ENCODE assay signal across 27 cellular contexts in the genomic region with DNA sequence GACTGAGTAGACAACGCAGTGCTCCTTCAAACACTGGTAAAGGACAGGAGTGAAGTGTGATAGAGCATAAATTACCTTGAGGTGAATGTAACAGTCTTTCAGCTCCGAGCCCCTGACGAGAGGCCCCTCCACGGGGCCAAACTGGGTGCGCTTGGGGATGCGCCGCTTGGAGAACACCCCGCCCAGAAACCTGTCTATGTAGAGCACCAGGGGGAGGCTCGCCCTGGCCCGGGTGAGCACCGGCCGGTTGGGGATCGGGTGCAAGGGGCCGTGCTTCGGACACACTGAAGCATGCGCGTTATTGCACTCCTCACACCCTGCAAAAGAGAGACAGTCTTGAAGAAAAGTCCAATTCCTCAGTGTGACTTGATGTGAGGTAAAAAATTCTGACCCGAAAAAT. TPM values are rescaled to one million over a fixed set of nuclear protein-coding genes. Genes with fewer than 3 reads are reported as not detected.
DNase-seq lines count a peak whose midpoint lies in the region; ATAC-seq, FAIRE-seq and TF ChIP-seq lines count a peak whose summit lies in the region.
"Had no signal": no experiment of that assay in that cellular context is flagged by ENCODE, and none has a peak within 500 bp of the region (broad histone marks: within the 10 kb centered on the region; RNA-seq: fewer than 3 reads in every experiment).

No MANE protein-coding gene starts in this region.

- H3K4me1 Mint-ChIP-seq in WTC11, result peaks cover 35% of the 10 kb centered on the region
- H3K4me1 Mint-ChIP-seq: CD4-positive, alpha-beta memory T cell; CD8-positive, alpha-beta memory T cell had no signal

- no peaks in the 10 kb centered on the region for H3K9me3 Mint-ChIP-seq in WTC11
- H3K9me3 Mint-ChIP-seq: CD14-positive monocyte; CD4-positive, alpha-beta memory T cell; CD8-positive, alpha-beta memory T cell had no signal

- DNase-seq in OCI-LY7 (ENCODE audit: low spot score) (no peak), WTC11 (ENCODE audit: low spot score) (no peak), D721Med (ENCODE audit: insufficient read length, low spot score) (no peak), globus pallidus (ENCODE audit: low spot score) (no peak), NCI-H526 (lab: John Stamatoyannopoulos, UW) (no peak)
- DNase-seq: 8988T; ACHN; BE2C; C1 segment of cervical spinal cord; Calu3; CD4-positive, alpha-beta memory T cell; CD4-positive, CD25-positive, alpha-beta regulatory T cell; CD8-positive, alpha-beta memory T cell; COR-L47; DMS 273 treated with DMSO at 0.1 percent for 48 hours; DMS153; DMS53; DMS79; DND-41; GF-D8 had no signal

- intact Hi-C loops in OCI-LY7 (cut with micrococcal nuclease; ENCODE audit: unreplicated experiment), result loop anchor here (5.0 kb wide), 1 partner anchor 238 kb away; no protein-coding TSS in a partner anchor

- H3K79me2 ChIP-seq in DOHH2 (ENCODE audit: control insufficient read depth, low read length) (peaks cover 74% of the 10 kb centered on the region), OCI-LY7 (ENCODE audit: insufficient read depth, low read depth, low read length) (peaks cover 77% of the 10 kb centered on the region)

- BruUV-seq in OCI-LY7 (replicated peaks; lab: Mats Ljungman, UMichigan), result no TSS peak

- H3K9me2 ChIP-seq in DOHH2 (replicated peaks; ENCODE audit: control insufficient read depth, low read length) (no peaks in the 10 kb centered on the region), OCI-LY7 (ENCODE audit: insufficient read depth, low read length) (no peaks in the 10 kb centered on the region)

- peaks cover 30% of the 10 kb centered on the region for H3K36me3 Mint-ChIP-seq in WTC11

- H4K20me1 ChIP-seq in DOHH2 (ENCODE audit: control insufficient read depth, insufficient read depth, low read depth, low read length), result no peaks in the 10 kb centered on the region
- no peaks in the 10 kb centered on the region for H4K20me1 ChIP-seq in OCI-LY7 (ENCODE audit: insufficient read depth, low read length)
- H4K20me1 ChIP-seq: BLaER1 had no signal

- POLR2A ChIA-PET in OCI-LY7 (lab: Charles Lee) (no interaction called here), WTC11 (lab: Charles Lee) (no interaction called here)

- no peak for FAIRE-seq in D721Med (lab: Jason Lieb, UNC)
- FAIRE-seq: A204.1, G401.6, GM12891, GM18507 had no signal

- peak overlapping the region; percentile 89 for H3K4me2 ChIP-seq in DOHH2 (ENCODE audit: low read length)
- peak overlapping the region; percentile 78 for H3K4me2 ChIP-seq in OCI-LY7 (ENCODE audit: low read length)
- H3K4me2 ChIP-seq: BLaER1 had no signal

- H3K36me3 ChIP-seq in DOHH2 (ENCODE audit: control insufficient read depth, low read length) (peaks cover 65% of the 10 kb centered on the region), OCI-LY7 (ENCODE audit: insufficient read depth, low read length) (peaks cover 60% of the 10 kb centered on the region)

- ATAC-seq in WTC11, result no peak

- H3K4me3 ChIP-seq in DOHH2 (ENCODE audit: low read length), result peak overlapping the region; percentile 85
- H3K4me3 ChIP-seq in OCI-LY7 (ENCODE audit: low read depth, low read length, poor library complexity, severe bottlenecking), result peak overlapping the region; percentile 81
- H3K4me3 ChIP-seq: BLaER1 had no signal

- H3F3A ChIP-seq in DOHH2 (ENCODE audit: control insufficient read depth, insufficient read depth), result peaks cover 23% of the 10 kb centered on the region

- H2AFZ ChIP-seq in OCI-LY7 (ENCODE audit: low read length), result no peak overlapping the region

- H3K9me3 ChIP-seq in DOHH2 (ENCODE audit: control insufficient read depth, insufficient read depth, low read length) (no peaks in the 10 kb centered on the region), OCI-LY7 (ENCODE audit: low read length) (no peaks in the 10 kb centered on the region)
- H3K9me3 ChIP-seq: BE2C had no signal

- CTCF ChIA-PET in OCI-LY7 (lab: Charles Lee; ENCODE audit: unreplicated experiment), result no interaction called here
- CTCF ChIA-PET in WTC11 (lab: Charles Lee), result no interaction called here

- H3K4me3 Mint-ChIP-seq in WTC11, result no peak overlapping the region
- H3K4me3 Mint-ChIP-seq: CD14-positive monocyte; CD4-positive, alpha-beta memory T cell; CD4-positive, CD25-positive, alpha-beta regulatory T cell; CD8-positive, alpha-beta memory T cell had no signal

- no peaks in the 10 kb centered on the region for H3K27me3 ChIP-seq in DOHH2 (ENCODE audit: control insufficient read depth, low read length)
- H3K27me3 ChIP-seq: BE2C, BLaER1 had no signal

- TF ChIP-seq CTCF in DOHH2 (IDR thresholded peaks at IDR 0.05; ENCODE audit: low read depth, low read length, poor library complexity, severe bottlenecking) (no peak), OCI-LY7 (conservative IDR thresholded peaks at IDR 0.05; ENCODE audit: low read length) (no peak), WTC11 (IDR thresholded peaks at IDR 0.05) (no peak), D721Med (IDR thresholded peaks at IDR 0.05; ENCODE audit: insufficient read depth, missing control alignments) (no peak)

- no peak overlapping the region; the same call in 1 of the 2 replicates for H3K27ac ChIP-seq in DOHH2 (ENCODE audit: low read depth, low read length)
- peak overlapping the region; percentile 91 for H3K27ac ChIP-seq in OCI-LY7 (ENCODE audit: low read depth, low read length, poor library complexity, severe bottlenecking)
- H3K27ac ChIP-seq: BLaER1 had no signal

- H3K27me3 Mint-ChIP-seq in WTC11 (ENCODE audit: low read depth), result no peaks in the 10 kb centered on the region
- H3K27me3 Mint-ChIP-seq: CD4-positive, alpha-beta memory T cell; CD4-positive, CD25-positive, alpha-beta regulatory T cell; CD8-positive, alpha-beta memory T cell had no signal

- H3K4me1 ChIP-seq in DOHH2 (ENCODE audit: control insufficient read depth, low read length), result peaks cover 86% of the 10 kb centered on the region
- peaks cover 77% of the 10 kb centered on the region for H3K4me1 ChIP-seq in OCI-LY7 (ENCODE audit: insufficient read depth, low read length, poor library complexity, severe bottlenecking)
- H3K4me1 ChIP-seq: BE2C had no signal

- peak overlapping the region; percentile 82; the same call in 1 of the 2 replicates for H3K27ac Mint-ChIP-seq in WTC11
- H3K27ac Mint-ChIP-seq: CD14-positive monocyte; CD4-positive, alpha-beta memory T cell; CD4-positive, CD25-positive, alpha-beta regulatory T cell had no signal

TF ChIP-seq in WTC11, 78 proteins besides CTCF, POLR2A, EP300 and RAD21:
- TF ChIP-seq CREM (CRISPR knock-in tag; IDR thresholded peaks at IDR 0.05) (no peak), MXD4 (CRISPR knock-in tag; IDR thresholded peaks at IDR 0.05; ENCODE audit: borderline replicate concordance) (no peak), FOXJ3 (CRISPR knock-in tag; IDR thresholded peaks at IDR 0.05; ENCODE audit: borderline replicate concordance) (no peak), ESRRA (CRISPR knock-in tag; IDR thresholded peaks at IDR 0.05; ENCODE audit: borderline replicate concordance) (no peak), ATF3 (CRISPR knock-in tag; conservative IDR thresholded peaks at IDR 0.05) (no peak), RELA (CRISPR knock-in tag; IDR thresholded peaks at IDR 0.05; ENCODE audit: borderline replicate concordance) (no peak), NFYB (CRISPR knock-in tag; conservative IDR thresholded peaks at IDR 0.05; ENCODE audit: low read depth) (no peak), ZNF396 (CRISPR knock-in tag; IDR thresholded peaks at IDR 0.05; ENCODE audit: borderline replicate concordance) (no peak), AR (CRISPR knock-in tag; IDR thresholded peaks at IDR 0.05) (no peak)

RNA-seq across cellular contexts. Expression of gene NFRKB, which starts 49.3 kb away (rescaled TPM):
- total RNA-seq in OCI-LY7 (2014; rRNA removed; shearing (Covaris generic)), result 22.2 and 31.2 TPM in 2 replicates
- total RNA-seq in OCI-LY7 (2022) (35.5 and 36.3 TPM in 2 replicates), WTC11 (2021) (30.7 to 35.5 TPM (median 31.4 TPM) in 3 replicates)

RNA-seq across cellular contexts. Expression of gene PRDM10, which starts 57.9 kb away (rescaled TPM):
- total RNA-seq in OCI-LY7 (2014; rRNA removed; shearing (Covaris generic)), result 28.7 and 29.8 TPM in 2 replicates
- total RNA-seq in OCI-LY7 (2022), result 59.2 and 60.6 TPM in 2 replicates
- 15.8 to 18.9 TPM (median 17.9 TPM) in 3 replicates for total RNA-seq in WTC11 (2021)
